Comparison of ENCODE assay signal across 10 cellular contexts in genomic region chr1:12739613-12740012, GRCh38. TPM values are rescaled to one million over a fixed set of nuclear protein-coding genes. Genes with fewer than 3 reads are reported as not detected.
"Had no signal": no experiment of that assay in that cellular context is flagged by ENCODE, and none has a peak within 500 bp of the region (broad histone marks: within the 10 kb centered on the region; RNA-seq: fewer than 3 reads in every experiment).

No MANE protein-coding gene starts in this region.

- H3K9ac ChIP-seq: GM23248 had no signal

- H3K36me3 ChIP-seq: HAP-1 had no signal

- H3K27ac ChIP-seq: GM23248 had no signal

- ATAC-seq: HCT116 had no signal

- FAIRE-seq: HTR-8/SVneo had no signal

- H2AFZ ChIP-seq: GM23248 had no signal

- H3K4me1 ChIP-seq: HAP-1 had no signal

- H3K4me3 ChIP-seq: GM23248, HAP-1 had no signal

- DNase-seq: GM23248, GOT3, H7, KG1 had no signal

- H3K9me3 ChIP-seq: HAP-1 had no signal

RNA-seq across cellular contexts. Expression of gene CFAP107, which starts 6.4 kb away (rescaled TPM):
- total RNA-seq: GM23248, H4, H7, HT-29 had no signal
- polyA plus RNA-seq: GM23248, IgD-negative memory B cell had no signal

RNA-seq across cellular contexts. Expression of gene AADACL3, which starts 23.7 kb away (rescaled TPM):
- total RNA-seq: GM23248, H4, HT-29 had no signal
- polyA plus RNA-seq: GM23248, IgD-negative memory B cell had no signal

RNA-seq across cellular contexts. Expression of gene PRAMEF12, which starts 33.9 kb away (rescaled TPM):
- total RNA-seq: GM23248, H4, H7, HT-29 had no signal
- polyA plus RNA-seq: GM23248, IgD-negative memory B cell had no signal

RNA-seq across cellular contexts. Expression of gene PRAMEF1, which starts 51.6 kb away (rescaled TPM):
- total RNA-seq: GM23248, H4, H7, HT-29 had no signal
- polyA plus RNA-seq: GM23248, IgD-negative memory B cell had no signal
